Comparison of ENCODE assay signal across 1 cellular context in the genomic region with DNA sequence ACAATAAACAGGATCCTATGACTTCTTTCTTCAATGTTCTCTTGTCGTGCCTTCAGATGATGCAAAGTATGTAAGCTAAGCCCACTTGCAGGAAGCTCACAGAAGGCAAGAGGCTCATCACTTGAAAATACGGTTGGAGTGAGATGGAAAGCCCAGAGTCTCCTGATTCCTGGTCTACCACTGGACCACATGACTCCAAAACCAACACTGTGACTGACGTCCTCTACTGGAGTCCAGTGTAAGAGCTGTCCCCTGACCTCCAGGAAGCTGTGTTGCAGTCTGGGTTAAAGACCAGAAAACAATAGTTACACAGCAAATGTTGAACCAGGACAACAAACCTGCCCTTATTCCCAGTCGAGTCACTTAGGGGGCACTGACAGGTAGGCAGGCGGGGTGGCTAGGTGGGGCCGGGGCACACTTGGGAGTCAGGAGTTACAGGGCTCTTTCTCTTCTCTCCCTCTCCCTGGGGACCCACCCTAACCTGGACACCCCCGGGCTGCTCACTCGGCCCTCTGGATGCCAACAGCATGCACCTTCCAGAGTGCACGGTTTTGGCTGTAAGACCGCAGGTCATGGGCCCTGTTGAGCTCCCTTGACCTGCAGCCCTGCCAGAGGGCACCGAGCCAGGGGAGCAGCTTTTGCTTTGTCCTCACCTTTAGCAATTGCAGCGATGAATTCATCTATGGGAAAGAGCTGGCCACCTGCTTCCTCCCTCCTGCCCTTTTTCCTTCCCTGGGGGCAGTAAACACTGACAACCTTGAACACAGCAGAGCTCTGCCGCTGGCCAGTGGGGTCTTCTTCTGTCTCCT.
TF ChIP-seq lines count a peak whose summit lies in the region.

No MANE protein-coding gene starts in this region.

TF ChIP-seq in liver, 16 proteins besides CTCF, POLR2A, EP300 and RAD21 (continued from another document):
- TF ChIP-seq, protein P1, sequence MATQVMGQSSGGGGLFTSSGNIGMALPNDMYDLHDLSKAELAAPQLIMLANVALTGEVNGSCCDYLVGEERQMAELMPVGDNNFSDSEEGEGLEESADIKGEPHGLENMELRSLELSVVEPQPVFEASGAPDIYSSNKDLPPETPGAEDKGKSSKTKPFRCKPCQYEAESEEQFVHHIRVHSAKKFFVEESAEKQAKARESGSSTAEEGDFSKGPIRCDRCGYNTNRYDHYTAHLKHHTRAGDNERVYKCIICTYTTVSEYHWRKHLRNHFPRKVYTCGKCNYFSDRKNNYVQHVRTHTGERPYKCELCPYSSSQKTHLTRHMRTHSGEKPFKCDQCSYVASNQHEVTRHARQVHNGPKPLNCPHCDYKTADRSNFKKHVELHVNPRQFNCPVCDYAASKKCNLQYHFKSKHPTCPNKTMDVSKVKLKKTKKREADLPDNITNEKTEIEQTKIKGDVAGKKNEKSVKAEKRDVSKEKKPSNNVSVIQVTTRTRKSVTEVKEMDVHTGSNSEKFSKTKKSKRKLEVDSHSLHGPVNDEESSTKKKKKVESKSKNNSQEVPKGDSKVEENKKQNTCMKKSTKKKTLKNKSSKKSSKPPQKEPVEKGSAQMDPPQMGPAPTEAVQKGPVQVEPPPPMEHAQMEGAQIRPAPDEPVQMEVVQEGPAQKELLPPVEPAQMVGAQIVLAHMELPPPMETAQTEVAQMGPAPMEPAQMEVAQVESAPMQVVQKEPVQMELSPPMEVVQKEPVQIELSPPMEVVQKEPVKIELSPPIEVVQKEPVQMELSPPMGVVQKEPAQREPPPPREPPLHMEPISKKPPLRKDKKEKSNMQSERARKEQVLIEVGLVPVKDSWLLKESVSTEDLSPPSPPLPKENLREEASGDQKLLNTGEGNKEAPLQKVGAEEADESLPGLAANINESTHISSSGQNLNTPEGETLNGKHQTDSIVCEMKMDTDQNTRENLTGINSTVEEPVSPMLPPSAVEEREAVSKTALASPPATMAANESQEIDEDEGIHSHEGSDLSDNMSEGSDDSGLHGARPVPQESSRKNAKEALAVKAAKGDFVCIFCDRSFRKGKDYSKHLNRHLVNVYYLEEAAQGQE (IDR thresholded peaks at IDR 0.05) = peak; percentile 90
- TF ChIP-seq HNF4A (conservative IDR thresholded peaks at IDR 0.05) (peak; percentile 86 to 91), FOXA1 (IDR thresholded peaks at IDR 0.05) (peak; percentile 54), TAF1 (conservative IDR thresholded peaks at IDR 0.05) (no peak), NR2F2 (IDR thresholded peaks at IDR 0.05) (peak; percentile 70), YY1 (IDR thresholded peaks at IDR 0.05) (peak; percentile 31), FOXA2 (IDR thresholded peaks at IDR 0.05) (peak; percentile 82)
- TF ChIP-seq, protein P2, sequence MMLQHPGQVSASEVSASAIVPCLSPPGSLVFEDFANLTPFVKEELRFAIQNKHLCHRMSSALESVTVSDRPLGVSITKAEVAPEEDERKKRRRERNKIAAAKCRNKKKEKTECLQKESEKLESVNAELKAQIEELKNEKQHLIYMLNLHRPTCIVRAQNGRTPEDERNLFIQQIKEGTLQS (IDR thresholded peaks at IDR 0.05) = peak; percentile 15
- TF ChIP-seq, protein P3, sequence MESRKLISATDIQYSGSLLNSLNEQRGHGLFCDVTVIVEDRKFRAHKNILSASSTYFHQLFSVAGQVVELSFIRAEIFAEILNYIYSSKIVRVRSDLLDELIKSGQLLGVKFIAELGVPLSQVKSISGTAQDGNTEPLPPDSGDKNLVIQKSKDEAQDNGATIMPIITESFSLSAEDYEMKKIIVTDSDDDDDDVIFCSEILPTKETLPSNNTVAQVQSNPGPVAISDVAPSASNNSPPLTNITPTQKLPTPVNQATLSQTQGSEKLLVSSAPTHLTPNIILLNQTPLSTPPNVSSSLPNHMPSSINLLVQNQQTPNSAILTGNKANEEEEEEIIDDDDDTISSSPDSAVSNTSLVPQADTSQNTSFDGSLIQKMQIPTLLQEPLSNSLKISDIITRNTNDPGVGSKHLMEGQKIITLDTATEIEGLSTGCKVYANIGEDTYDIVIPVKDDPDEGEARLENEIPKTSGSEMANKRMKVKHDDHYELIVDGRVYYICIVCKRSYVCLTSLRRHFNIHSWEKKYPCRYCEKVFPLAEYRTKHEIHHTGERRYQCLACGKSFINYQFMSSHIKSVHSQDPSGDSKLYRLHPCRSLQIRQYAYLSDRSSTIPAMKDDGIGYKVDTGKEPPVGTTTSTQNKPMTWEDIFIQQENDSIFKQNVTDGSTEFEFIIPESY (IDR thresholded peaks at IDR 0.05) = peak; percentile 14
- TF ChIP-seq, protein P4, sequence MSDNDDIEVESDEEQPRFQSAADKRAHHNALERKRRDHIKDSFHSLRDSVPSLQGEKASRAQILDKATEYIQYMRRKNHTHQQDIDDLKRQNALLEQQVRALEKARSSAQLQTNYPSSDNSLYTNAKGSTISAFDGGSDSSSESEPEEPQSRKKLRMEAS (IDR thresholded peaks at IDR 0.05) = peak; percentile 53
